9 cellular contexts compared by ENCODE assay signal in the genomic region with DNA sequence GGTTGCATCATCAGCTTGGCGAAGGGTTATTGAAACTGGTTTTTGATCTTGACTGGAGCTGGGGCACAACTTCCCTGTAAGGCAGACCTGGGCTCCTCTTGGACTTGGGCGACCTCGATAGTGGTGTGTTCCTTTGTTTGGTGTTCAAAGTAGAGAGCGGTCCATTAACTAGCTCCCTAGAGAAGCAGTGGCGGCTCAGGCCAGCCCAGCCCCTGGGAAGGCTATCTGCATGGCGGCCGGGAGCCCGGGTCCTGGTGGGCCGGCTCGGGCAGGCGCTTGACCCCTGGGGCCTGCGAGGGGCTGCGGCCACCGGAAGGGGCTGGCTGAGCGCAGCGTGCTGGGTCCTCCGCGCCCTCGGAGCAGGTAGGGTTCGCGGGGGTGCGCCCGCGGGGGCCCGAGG. TPM values are rescaled to one million over a fixed set of nuclear protein-coding genes. Genes with fewer than 3 reads are reported as not detected.
A peak's percentile ranks its signal among the peaks of the same experiment; 100 is the strongest.
DNase-seq lines count a peak whose midpoint lies in the region; ATAC-seq, FAIRE-seq and TF ChIP-seq lines count a peak whose summit lies in the region.
"Not testable (repeated sequence)": the region's sequence is repeated elsewhere in the genome, so short reads cannot be mapped to it uniquely, and the experiment has no call there.
"Had no signal": no experiment of that assay in that cellular context is flagged by ENCODE, and none has a peak within 500 bp of the region (broad histone marks: within the 10 kb centered on the region; RNA-seq: fewer than 3 reads in every experiment).

No MANE protein-coding gene starts in this region.

- CTCF ChIA-PET in A549 (lab: Yijun Ruan, JAX): not testable (repeated sequence)

- WGBS in A549 (ENCODE audit: missing lambda C conversion rate): 63% methylated on average over 4 of the region's 25 CpGs
- WGBS in trophoblast cell (ENCODE audit: extremely low coverage, insufficient coverage, insufficient read length): no CpG with 5 or more reads among the region's 25 CpGs
- 42 to 63% methylated on average over 6 to 7 of the region's 25 CpGs for WGBS in aorta, 2 donors

- H3K36me3 ChIP-seq in GM23338 (ENCODE audit: insufficient read depth); trophoblast cell (ENCODE audit: control insufficient read depth in 1 of 2, insufficient read depth in 2 of 2, low read length in 2 of 2); aorta (ENCODE audit: control insufficient read depth in 1 of 2, insufficient read depth in 2 of 2, low read length in 1 of 2): not testable (repeated sequence)

- H3K4ac ChIP-seq in trophoblast cell (ENCODE audit: low read depth, low read length): not testable (repeated sequence)

- peak overlapping the region; percentile 37 for H4K91ac ChIP-seq in trophoblast cell (ENCODE audit: low read depth, low read length)

- peak; percentile 12 to 32; a peak in 3 of 6 replicates for ATAC-seq in A549
- ATAC-seq in GM23338: peak; percentile 45
- peak; percentile 15 for ATAC-seq in Right ventricle myocardium superior (ENCODE audit: poor library complexity)
- ATAC-seq in left lobe of liver: peak; percentile 6
- peak; percentile 2 for ATAC-seq in aorta (ENCODE audit: low FRiP score)

- FAIRE-seq in A549 (lab: Jason Lieb, UNC): not testable (repeated sequence)

- H3K23ac ChIP-seq in trophoblast cell (ENCODE audit: low read length): not testable (repeated sequence)

- H3K27ac Mint-ChIP-seq in GM23338, nephron progenitor cell: not testable (repeated sequence)

- not testable (repeated sequence) for H3K4me2 ChIP-seq in A549; trophoblast cell (ENCODE audit: low read length)
- H3K4me2 ChIP-seq in GM23338: peak overlapping the region; percentile 75

- H3K4me3 Mint-ChIP-seq in GM23338, nephron progenitor cell: not testable (repeated sequence)

- not testable (repeated sequence) for H3K27me3 ChIP-seq in GM23338 (ENCODE audit: insufficient read depth); trophoblast cell (ENCODE audit: insufficient read depth, low read length); aorta (ENCODE audit: control insufficient read depth in 1 of 2, insufficient read depth in 2 of 2, low read length in 1 of 2)

- peak overlapping the region; percentile 77 for H4K8ac ChIP-seq in trophoblast cell (ENCODE audit: low read depth, low read length)

- not testable (repeated sequence) for H2BK5ac ChIP-seq in trophoblast cell (ENCODE audit: low read depth, low read length, poor library complexity)

- POLR2A ChIA-PET in A549 (lab: Yijun Ruan, JAX): not testable (repeated sequence)

- not testable (repeated sequence) for H2AK5ac ChIP-seq in trophoblast cell (ENCODE audit: low read length)

- not testable (repeated sequence) for H2AFZ ChIP-seq in GM23338; trophoblast cell (ENCODE audit: insufficient read depth, low read length, poor library complexity)

- H3K36me3 Mint-ChIP-seq in GM23338 (ENCODE audit: low read depth); nephron progenitor cell (ENCODE audit: low read depth): not testable (repeated sequence)

- not testable (repeated sequence) for H3K4me1 Mint-ChIP-seq in GM23338, nephron progenitor cell

- not testable (repeated sequence) for H3K4me1 ChIP-seq in A549; GM23338 (ENCODE audit: insufficient read depth); trophoblast cell (ENCODE audit: control insufficient read depth in 1 of 2, insufficient read depth in 2 of 2, low read length in 2 of 2); aorta (ENCODE audit: control insufficient read depth in 1 of 2, insufficient read depth in 2 of 2, low read length in 2 of 2)

- H3K9me3 Mint-ChIP-seq in GM23338, nephron progenitor cell: not testable (repeated sequence)

- H3K18ac ChIP-seq in trophoblast cell (ENCODE audit: low read length): not testable (repeated sequence)

- H4K20me1 ChIP-seq in GM23338 (replicated peaks; ENCODE audit: insufficient read depth): not testable (repeated sequence)

- H3K9me2 ChIP-seq in GM23338 (ENCODE audit: insufficient read depth): not testable (repeated sequence)

- H3K9ac ChIP-seq in trophoblast cell (ENCODE audit: low read length): not testable (repeated sequence)

- not testable (repeated sequence) for H3K79me1 ChIP-seq in trophoblast cell (ENCODE audit: low read length)

- TF ChIP-seq EP300 in A549 (IDR thresholded peaks at IDR 0.05): not testable (repeated sequence)

- H4K12ac ChIP-seq in trophoblast cell (ENCODE audit: low read depth, low read length): not testable (repeated sequence)

- H3K4me3 ChIP-seq in A549; GM23338; trophoblast cell (ENCODE audit: low read depth, low read length); aorta (ENCODE audit: low read length in 2 of 2): not testable (repeated sequence)

- not testable (repeated sequence) for TF ChIP-seq CTCF in A549 (IDR thresholded peaks at IDR 0.05); GM23338 (conservative IDR thresholded peaks at IDR 0.05; ENCODE audit: low read depth in 2 of 2); nephron progenitor cell (IDR thresholded peaks at IDR 0.05)

- H3K14ac ChIP-seq in trophoblast cell (ENCODE audit: low read length): peak overlapping the region; percentile 74

- H3F3A ChIP-seq in GM23338 (replicated peaks; ENCODE audit: low read depth): not testable (repeated sequence)

- not testable (repeated sequence) for H2BK120ac ChIP-seq in trophoblast cell (ENCODE audit: insufficient read depth, low read length, poor library complexity)

- not testable (repeated sequence) for H3K27ac ChIP-seq in A549; GM23338 (ENCODE audit: low read depth); trophoblast cell (ENCODE audit: low read depth, low read length); aorta (ENCODE audit: low read depth in 1 of 2, low read length in 2 of 2)

- not testable (repeated sequence) for H3K9me3 ChIP-seq in A549; trophoblast cell (ENCODE audit: insufficient read depth, low read depth, low read length); aorta (ENCODE audit: control insufficient read depth, low read length)

- not testable (repeated sequence) for DNase-seq in A549 (ENCODE audit: low read depth in 1 of 2, low spot score in 1 of 2); GM23338 (ENCODE audit: low spot score); Right ventricle myocardium superior; left lobe of liver (ENCODE audit: low spot score); trophoblast cell; aorta
- DNase-seq in activated T-cell treated with anti-CD3 and anti-CD28 coated beads, Interleukin-2, amount 50 U/mL, for 1 hour: peak; percentile 19
- DNase-seq in nephron progenitor cell: peak; percentile 5

- not testable (repeated sequence) for H2BK12ac ChIP-seq in trophoblast cell (ENCODE audit: low read length)

- not testable (repeated sequence) for H3K79me2 ChIP-seq in GM23338 (replicated peaks; ENCODE audit: insufficient read depth); trophoblast cell (ENCODE audit: control insufficient read depth, insufficient read depth, low read length, poor library complexity)

- not testable (repeated sequence) for H3K27me3 Mint-ChIP-seq in GM23338 (ENCODE audit: insufficient read depth, low read depth, poor library complexity); nephron progenitor cell (ENCODE audit: low read depth, poor library complexity)

- not testable (repeated sequence) for TF ChIP-seq RAD21 in A549 (conservative IDR thresholded peaks at IDR 0.05 in 1 of 2, IDR thresholded peaks at IDR 0.05 in 1 of 2)

- intact Hi-C loops in Right ventricle myocardium superior (cut with DNase I); aorta (cut with DNase I): not testable (repeated sequence)

- TF ChIP-seq POLR2A in A549 (IDR thresholded peaks at IDR 0.05; ENCODE audit: low read length): not testable (repeated sequence)

RNA-seq across cellular contexts. Expression of a gene that starts 0.8 kb away (rescaled TPM):
- polyA plus RNA-seq in A549 (2011; rRNA removed) (1.0 and 1.1 TPM in 2 replicates), A549 (2017; fragmentation: RNase III; extraction: RNeasy Plus Mini Kit Qiagen cat#74134 plus additional on column Dnase treatment) (2.7 to 2.9 TPM (median 2.8 TPM) in 3 replicates), GM23338 (2016; fragmentation: Nextera tagmentation; extraction: Ambion mirVana) (7.7 and 8.0 TPM in 2 replicates), aorta (1 to 10 TPM in 1 of 2 donors, under 1 TPM in 1; 0.38 to 1.1 TPM)
- 1.1 and 1.6 TPM in 2 replicates for polyA plus RNA-seq in A549 (2012; cell fraction: cytosol; rRNA removed)
- 4.6 and 5.2 TPM in 2 replicates for polyA plus RNA-seq in A549 (2012; cell fraction: nucleus; rRNA removed)
- 1.7 and 2.3 TPM in 2 replicates for polyA minus RNA-seq in A549 (2011; rRNA and poly(A)+ RNA removed)
- total RNA-seq in GM23338 (2014; rRNA removed; shearing (Covaris generic)): 28.0 and 34.0 TPM in 2 replicates
- total RNA-seq in Right ventricle myocardium superior (1.4 TPM), left lobe of liver (2.1 TPM), aorta (1 to 10 TPM; 4.7 to 5.4 TPM)
- polyA plus RNA-seq in trophoblast cell (2013): 61.7 and 66.5 TPM in 2 replicates

RNA-seq across cellular contexts. Expression of a gene that starts 32.8 kb away (rescaled TPM):
- polyA plus RNA-seq in A549 (2011; rRNA removed): 0.08 and 0.11 TPM in 2 replicates
- polyA plus RNA-seq in A549 (2012; cell fraction: cytosol; rRNA removed): 0.03 and 0.06 TPM in 2 replicates
- polyA plus RNA-seq in A549 (2012; cell fraction: nucleus; rRNA removed): 0.17 and 0.22 TPM in 2 replicates
- 0.14 to 0.24 TPM (median 0.16 TPM) in 3 replicates for polyA plus RNA-seq in A549 (2017; fragmentation: RNase III; extraction: RNeasy Plus Mini Kit Qiagen cat#74134 plus additional on column Dnase treatment)
- polyA minus RNA-seq in A549 (2011; rRNA and poly(A)+ RNA removed): 0.12 and 0.34 TPM in 2 replicates
- total RNA-seq in GM23338 (2014; rRNA removed; shearing (Covaris generic)): 0.04 and 0.10 TPM in 2 replicates
- 0.09 and 0.21 TPM in 2 replicates for polyA plus RNA-seq in GM23338 (2016; fragmentation: Nextera tagmentation; extraction: Ambion mirVana)
- total RNA-seq in Right ventricle myocardium superior: not detected
- total RNA-seq in left lobe of liver: 0.08 TPM
- polyA plus RNA-seq in trophoblast cell (2013): 0.03 and 0.04 TPM in 2 replicates
- under 1 TPM in 1 of 2 donors, not detected in 1; 0.66 TPM for total RNA-seq in aorta
- polyA plus RNA-seq in aorta: not detected
- total RNA-seq: GM23248 had no signal

RNA-seq across cellular contexts. Expression of a gene that starts 50.8 kb away (rescaled TPM):
- 0.57 and 0.71 TPM in 2 replicates for polyA plus RNA-seq in A549 (2011; rRNA removed)
- polyA plus RNA-seq in A549 (2012; cell fraction: cytosol; rRNA removed): 1.4 and 1.5 TPM in 2 replicates
- polyA plus RNA-seq in A549 (2012; cell fraction: nucleus; rRNA removed): 8.5 and 13.2 TPM in 2 replicates
- polyA plus RNA-seq in A549 (2017; fragmentation: RNase III; extraction: RNeasy Plus Mini Kit Qiagen cat#74134 plus additional on column Dnase treatment): 0.44 to 1.2 TPM (median 0.58 TPM) in 3 replicates
- polyA minus RNA-seq in A549 (2011; rRNA and poly(A)+ RNA removed): 0.54 TPM in 1 of 2 replicates, not detected in the other
- 1.1 and 2.8 TPM in 2 replicates for total RNA-seq in GM23338 (2014; rRNA removed; shearing (Covaris generic))
- 2.5 and 6.1 TPM in 2 replicates for polyA plus RNA-seq in GM23338 (2016; fragmentation: Nextera tagmentation; extraction: Ambion mirVana)
- total RNA-seq in Right ventricle myocardium superior: 0.65 TPM
- 0.78 TPM for total RNA-seq in left lobe of liver
- 7.7 and 8.4 TPM in 2 replicates for polyA plus RNA-seq in trophoblast cell (2013)
- total RNA-seq in aorta: 1 to 10 TPM in 1 of 2 donors, under 1 TPM in 1; 0.55 to 1.4 TPM
- 1 to 10 TPM in 1 of 2 donors, under 1 TPM in 1; 0.50 to 2.9 TPM for polyA plus RNA-seq in aorta
